ENCODE assay signal across 8 cellular contexts in genomic region chr3:180594631-180595348, GRCh38. TPM values are rescaled to one million over a fixed set of nuclear protein-coding genes. Genes with fewer than 3 reads are reported as not detected.
DNase-seq lines count a peak whose midpoint lies in the region; ATAC-seq, FAIRE-seq and TF ChIP-seq lines count a peak whose summit lies in the region.

No MANE protein-coding gene starts in this region.

- H3F3A ChIP-seq in neural cell (ENCODE audit: insufficient read depth, low read length, poor library complexity, severe bottlenecking): no peaks in the 10 kb centered on the region

- H3K36me3 Mint-ChIP-seq in activated CD4-positive, alpha-beta T cell treated with anti-CD3 and anti-CD28 coated beads for 36 hours (ENCODE audit: low read depth): no peaks in the 10 kb centered on the region

- no peaks in the 10 kb centered on the region for H3K36me3 ChIP-seq in adipocyte (ENCODE audit: control insufficient read depth, insufficient read depth, low read length, severe bottlenecking)
- no peaks in the 10 kb centered on the region for H3K36me3 ChIP-seq in neural cell (ENCODE audit: insufficient read depth, low read length)
- H3K36me3 ChIP-seq in MG63: no peaks in the 10 kb centered on the region

- H3K27me3 Mint-ChIP-seq in activated CD4-positive, alpha-beta T cell treated with anti-CD3 and anti-CD28 coated beads for 36 hours: peaks cover 25% of the 10 kb centered on the region

- no peak for ATAC-seq in activated CD4-positive, alpha-beta T cell treated with anti-CD3 and anti-CD28 coated beads for 36 hours

- no peaks in the 10 kb centered on the region for H3K9me3 Mint-ChIP-seq in activated CD4-positive, alpha-beta T cell treated with anti-CD3 and anti-CD28 coated beads for 36 hours (ENCODE audit: low read depth)

- POLR2A ChIA-PET in activated CD4-positive, alpha-beta T cell treated with anti-CD3 and anti-CD28 coated beads for 36 hours (lab: Charles Lee): no interaction called here

- DNase-seq in GM12864 (ENCODE audit: low read depth) (no peak), H54 (ENCODE audit: insufficient read length, low spot score) (peak; percentile 24), NCI-H146 treated with DMSO at 0.1 percent for 48 hours (lab: John Stamatoyannopoulos, UW; ENCODE audit: unreplicated experiment) (peak; percentile 75), adipocyte (ENCODE audit: low read depth) (peak; percentile 39), iPS-NIHi11 (ENCODE audit: low spot score) (no peak), MG63 (no peak)
- no peak for DNase-seq in activated CD4-positive, alpha-beta T cell treated with anti-CD3 and anti-CD28 coated beads for 36 hours

- FAIRE-seq in H54 (lab: Jason Lieb, UNC): peak; percentile 93

- no peaks in the 10 kb centered on the region for H3K4me1 ChIP-seq in adipocyte (ENCODE audit: control insufficient read depth, insufficient read depth, low read length)

- H3K9me3 ChIP-seq in adipocyte (ENCODE audit: control insufficient read depth, low read length): no peaks in the 10 kb centered on the region
- H3K9me3 ChIP-seq in neural cell (ENCODE audit: low read length): no peaks in the 10 kb centered on the region
- H3K9me3 ChIP-seq in MG63: no peaks in the 10 kb centered on the region

- H3K4me3 ChIP-seq in GM12864 (ENCODE audit: low read depth, low read length) (no peak overlapping the region), adipocyte (ENCODE audit: low read length) (no peak overlapping the region), neural cell (ENCODE audit: low read length) (no peak overlapping the region), MG63 (no peak overlapping the region)

- H3K27ac Mint-ChIP-seq in activated CD4-positive, alpha-beta T cell treated with anti-CD3 and anti-CD28 coated beads for 36 hours: no peak overlapping the region

- no peak overlapping the region for H3K27ac ChIP-seq in neural cell (ENCODE audit: low read length)

- intact Hi-C loops in activated CD4-positive, alpha-beta T cell treated with anti-CD3 and anti-CD28 coated beads for 36 hours (cut with DNase I, micrococcal nuclease): loop anchor here (1.0 to 10.0 kb wide), 4 partner anchors 665 to 840 kb away; no protein-coding TSS in a partner anchor

- no peaks in the 10 kb centered on the region for H3K9me2 ChIP-seq in neural cell (ENCODE audit: insufficient read depth, low read length)

- H3K27me3 ChIP-seq in adipocyte (replicated peaks; ENCODE audit: control insufficient read depth, insufficient read depth, low read length) (no peaks in the 10 kb centered on the region), neural cell (ENCODE audit: insufficient read depth, low read depth, low read length) (no peaks in the 10 kb centered on the region), MG63 (no peaks in the 10 kb centered on the region)

- no peak overlapping the region for H3K4me3 Mint-ChIP-seq in activated CD4-positive, alpha-beta T cell treated with anti-CD3 and anti-CD28 coated beads for 36 hours

- no peak for TF ChIP-seq EP300 in neural cell (conservative IDR thresholded peaks at IDR 0.05; ENCODE audit: poor library complexity, severe bottlenecking)

- no peaks in the 10 kb centered on the region for H3K79me2 ChIP-seq in neural cell (replicated peaks; ENCODE audit: insufficient read depth, low read length)

- no peak overlapping the region for H3K9ac ChIP-seq in adipocyte (ENCODE audit: low read length)
- no peak overlapping the region for H3K9ac ChIP-seq in neural cell (ENCODE audit: low read length)

- H2AFZ ChIP-seq in neural cell (ENCODE audit: low read depth, low read length): no peak overlapping the region

- H3K4me2 ChIP-seq in neural cell (ENCODE audit: low read length): no peak overlapping the region

- TF ChIP-seq CTCF in GM12864 (IDR thresholded peaks at IDR 0.05; ENCODE audit: low read depth, low read length, missing control alignments) (peak; percentile 43), neural cell (IDR thresholded peaks at IDR 0.05; ENCODE audit: poor library complexity, severe bottlenecking) (peak; percentile 88)

- no peaks in the 10 kb centered on the region for H3K4me1 Mint-ChIP-seq in activated CD4-positive, alpha-beta T cell treated with anti-CD3 and anti-CD28 coated beads for 36 hours

- CTCF ChIA-PET in activated CD4-positive, alpha-beta T cell treated with anti-CD3 and anti-CD28 coated beads for 36 hours (lab: Charles Lee): interaction anchor here (1.0 kb wide), 1 partner anchor 666 kb away, joined by 5 read pairs; no protein-coding TSS in a partner anchor

- peak; percentile 96 for TF ChIP-seq RAD21 in neural cell (conservative IDR thresholded peaks at IDR 0.05)

- TF ChIP-seq POLR2A in H54 (IDR thresholded peaks at IDR 0.05; ENCODE audit: low read depth, low read length): no peak

- no peaks in the 10 kb centered on the region for H4K20me1 ChIP-seq in neural cell (ENCODE audit: insufficient read depth)

TF ChIP-seq in neural cell, 6 proteins besides CTCF, POLR2A, EP300 and RAD21:
- no peak for TF ChIP-seq POLR2AphosphoS5 (IDR thresholded peaks at IDR 0.05)
- TF ChIP-seq SMC3 (conservative IDR thresholded peaks at IDR 0.05; ENCODE audit: poor library complexity): peak; percentile 96

RNA-seq across cellular contexts. Expression of gene TTC14, which starts 7.2 kb away (rescaled TPM):
- polyA plus RNA-seq in neural cell: 163 and 176 TPM in 2 replicates
- 171 and 254 TPM in 2 replicates for polyA minus RNA-seq in neural cell
- total RNA-seq in activated CD4-positive, alpha-beta T cell treated with anti-CD3 and anti-CD28 coated beads for 36 hours: 10 to 100 TPM; 38.0 to 41.2 TPM
- 51.0 and 56.5 TPM in 2 replicates for total RNA-seq in MG63 (2014; rRNA removed; shearing (Covaris generic); ENCODE audit: low replicate concordance)

Comparison
In these comparisons a context has a peak if more than half of its experiments do, and no peak if none do; other contexts are left out.
1. DNase-seq: peak in H54 (single experiment), NCI-H146 treated with DMSO at 0.1 percent for 48 hours (single experiment) and adipocyte (single experiment); none in GM12864 (single experiment), iPS-NIHi11 (single experiment), activated CD4-positive, alpha-beta T cell treated with anti-CD3 and anti-CD28 coated beads for 36 hours (single experiment) and MG63 (single experiment).